Comparison of ENCODE assay signal across 9 cellular contexts in genomic region chr5:151549713-151550112, GRCh38. TPM values are rescaled to one million over a fixed set of nuclear protein-coding genes. Genes with fewer than 3 reads are reported as not detected.
"Had no signal": no experiment of that assay in that cellular context is flagged by ENCODE, and none has a peak within 500 bp of the region (broad histone marks: within the 10 kb centered on the region; RNA-seq: fewer than 3 reads in every experiment).

No MANE protein-coding gene starts in this region.

- H3K4me3 Mint-ChIP-seq: IgD-negative memory B cell had no signal

- H3K4me2 ChIP-seq: KMS-11 had no signal

- FAIRE-seq: HepG2, HTR-8/SVneo had no signal

- H3K27ac Mint-ChIP-seq: IgD-negative memory B cell had no signal

- H3K9me3 Mint-ChIP-seq: IgD-negative memory B cell had no signal

- ATAC-seq: HepG2 had no signal

- H3K27me3 Mint-ChIP-seq: IgD-negative memory B cell had no signal

- H3K9ac ChIP-seq: KMS-11 had no signal

- DNase-seq: IMR-90, KBM-7, KG1 had no signal

- H3K27ac ChIP-seq: HL-60, KMS-11 had no signal

RNA-seq across cellular contexts. Expression of gene FAT2, which starts 41.4 kb away (rescaled TPM):
- total RNA-seq: HepG2, HT-29 had no signal
- polyA plus RNA-seq: HepG2, IgD-negative memory B cell had no signal
